ENCODE assay signal across 35 cellular contexts in the genomic region with DNA sequence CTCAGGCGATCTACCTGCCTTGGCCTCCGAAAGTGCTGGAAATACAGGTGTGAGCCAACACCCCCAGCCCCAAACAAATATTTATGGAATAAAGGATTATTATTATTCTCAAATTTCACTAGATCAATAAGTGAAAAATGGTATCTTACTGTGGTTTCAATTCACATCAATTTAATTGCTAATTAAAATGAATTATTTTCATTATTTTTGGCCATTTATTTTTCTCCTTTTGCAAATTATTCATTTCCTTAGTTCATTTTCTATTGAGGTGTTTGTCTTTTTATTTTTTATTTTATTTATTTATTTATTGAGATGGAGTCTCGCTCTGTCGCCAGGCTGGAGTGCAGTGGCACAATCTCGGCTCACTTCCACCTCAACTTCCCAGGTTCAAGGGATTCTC.
"Had no signal": no experiment of that assay in that cellular context is flagged by ENCODE, and none has a peak within 500 bp of the region (broad histone marks: within the 10 kb centered on the region; RNA-seq: fewer than 3 reads in every experiment).

No MANE protein-coding gene starts in this region.

- H3K4me3 ChIP-seq: MG63 had no signal

- H3K36me3 ChIP-seq: MG63 had no signal

- H3K27me3 ChIP-seq: MG63 had no signal

- H3K27ac ChIP-seq: KMS-11 had no signal

- DNase-seq: Karpas-422, Kasumi-1, KBM-7, KG1, MG63, MM.1S, MV-4-11, NCI-H1048, NCI-H1092, NCI-H1092 treated with DMSO at 0.1 percent for 48 hours, NCI-H1105, NCI-H1105 treated with DMSO at 0.1 percent for 48 hours, NCI-H1417, NCI-H1417 treated with DMSO at 0.1 percent for 48 hours, NCI-H1436, NCI-H1436 treated with DMSO at 0.1 percent for 48 hours, NCI-H146, NCI-H1694, NCI-H1694 treated with DMSO at 0.1 percent for 48 hours, NCI-H187, NCI-H187 treated with DMSO at 0.1 percent for 48 hours, NCI-H1930, NCI-H2029, NCI-H2029 treated with DMSO at 0.1 percent for 48 hours, NCI-H2081, NCI-H2081 treated with DMSO at 0.1 percent for 48 hours, NCI-H2107, NCI-H2171, NCI-H2171 treated with DMSO at 0.1 percent for 48 hours, NCI-H2227 treated with DMSO at 0.1 percent for 48 hours, NCI-H226, NCI-H345, NCI-H446, NCI-H446 treated with DMSO at 0.1 percent for 48 hours had no signal

- H3K9ac ChIP-seq: KMS-11 had no signal
